In genomic region chrX:88146577-88146976, GRCh38 we compare ENCODE assay signal across 26 cellular contexts.
DNase-seq lines count a peak whose midpoint lies in the region; ATAC-seq, FAIRE-seq and TF ChIP-seq lines count a peak whose summit lies in the region.
"Had no signal": no experiment of that assay in that cellular context is flagged by ENCODE, and none has a peak within 500 bp of the region (broad histone marks: within the 10 kb centered on the region; RNA-seq: fewer than 3 reads in every experiment).

No MANE protein-coding gene starts in this region.

- CTCF ChIA-PET in HepG2 (lab: Yijun Ruan, JAX; ENCODE audit: low intra/inter-chr PET ratio, low total read pairs) = no interaction called here

- H3K4me1 ChIP-seq in HepG2 (ENCODE audit: insufficient read depth, low read length) = no peaks in the 10 kb centered on the region
- no peaks in the 10 kb centered on the region for H3K4me1 ChIP-seq in right lobe of liver
- H3K4me1 ChIP-seq: BE2C, BLaER1 had no signal

- FAIRE-seq in HepG2 (lab: Jason Lieb, UNC) (no peak), colon (lab: Jason Lieb, UNC) (peak; percentile 85)
- FAIRE-seq: GM12878, GM12892, GM18507 had no signal

- ATAC-seq in HepG2 (no peak), right lobe of liver (no peak), HG02973 (IDR thresholded peaks at IDR 0.05; ENCODE audit: unreplicated experiment) (no peak)
- ATAC-seq: GM12878 had no signal

- no TSS peak for BruUV-seq in HepG2 (replicated peaks; lab: Mats Ljungman, UMichigan)

- no peaks in the 10 kb centered on the region for H3K79me2 ChIP-seq in HepG2 (ENCODE audit: insufficient read depth, low read length)

- H3K4me3 ChIP-seq in HepG2 (replicated peaks in 1 of 3; ENCODE audit: insufficient read depth in 1 of 3, low read depth in 2 of 3, low read length in 3 of 3) (no peak overlapping the region), right lobe of liver (no peak overlapping the region)
- H3K4me3 ChIP-seq: BLaER1, GM12878 had no signal

- TF ChIP-seq POLR2A in HepG2 (IDR thresholded peaks at IDR 0.05; ENCODE audit: insufficient read depth in 1 of 2, low read depth in 2 of 2, low read length in 2 of 2) (no peak), right lobe of liver (IDR thresholded peaks at IDR 0.05) (no peak)

- no peak overlapping the region for H3K9ac ChIP-seq in HepG2 (ENCODE audit: insufficient read depth, low read depth, low read length)
- H3K9ac ChIP-seq: BLaER1 had no signal

- no peak for TF ChIP-seq RAD21 in HepG2 (CRISPR knock-in tag; IDR thresholded peaks at IDR 0.05)

- no peaks in the 10 kb centered on the region for H3K9me3 ChIP-seq in HepG2 (ENCODE audit: low read length)
- H3K9me3 ChIP-seq in right lobe of liver = no peaks in the 10 kb centered on the region
- H3K9me3 ChIP-seq: BE2C had no signal

- H3K27me3 ChIP-seq in HepG2 (ENCODE audit: control insufficient read depth in 1 of 2, insufficient read depth in 2 of 2, low read length in 2 of 2) = no peaks in the 10 kb centered on the region
- no peaks in the 10 kb centered on the region for H3K27me3 ChIP-seq in right lobe of liver
- H3K27me3 ChIP-seq: BE2C had no signal

- H3K4me2 ChIP-seq in HepG2 (ENCODE audit: low read depth, low read length) = no peak overlapping the region
- H3K4me2 ChIP-seq: BLaER1 had no signal

- in situ Hi-C loops in HepG2 (cut with HindIII; ENCODE audit: extremely low pct_ligation_motif_present, low pct_unique_long_range_greater_than_20kb) = no loop called here

- DNase-seq in HepG2 (ENCODE audit: low spot score) = no peak
- DNase-seq in right lobe of liver = no peak
- DNase-seq in OCI-M1 (lab: John Stamatoyannopoulos, UW) = peak; percentile 3
- no peak for DNase-seq in SHP77 (lab: John Stamatoyannopoulos, UW)
- DNase-seq in foreskin melanocyte = no peak
- DNase-seq: ACHN; BE2C; C1 segment of cervical spinal cord; CD4-positive, alpha-beta memory T cell; CD4-positive, CD25-positive, alpha-beta regulatory T cell; CD8-positive, alpha-beta memory T cell; COR-L47; DMS 273 treated with DMSO at 0.1 percent for 48 hours; DMS153; DMS53; DMS79; DND-41; EL; GDM1 had no signal

- TF ChIP-seq CTCF in HepG2 (CRISPR knock-in tag; IDR thresholded peaks at IDR 0.05) = no peak
- no peak for TF ChIP-seq CTCF in right lobe of liver (IDR thresholded peaks at IDR 0.05)

- TF ChIP-seq EP300 in HepG2 (IDR thresholded peaks at IDR 0.05; ENCODE audit: low read depth in 2 of 2, low read length in 2 of 2) (no peak), HepG2 (CRISPR knock-in tag; IDR thresholded peaks at IDR 0.05; ENCODE audit: borderline replicate concordance) (no peak)

- intact Hi-C loops in HepG2 (cut with micrococcal nuclease; ENCODE audit: unreplicated experiment) = no loop called here
- intact Hi-C loops in right lobe of liver (cut with DNase I) = no loop called here

- H3K36me3 ChIP-seq in HepG2 (replicated peaks in 1 of 2; ENCODE audit: control insufficient read depth in 1 of 2, insufficient read depth in 2 of 2, low read length in 2 of 2) (no peaks in the 10 kb centered on the region), right lobe of liver (no peaks in the 10 kb centered on the region)
- H3K36me3 ChIP-seq: BE2C, BLaER1 had no signal

- POLR2A ChIA-PET in HepG2 (lab: Yijun Ruan, JAX) = no interaction called here

- WGBS in HepG2 (ENCODE audit: low lambda C conversion rate) = 4% methylated on average over 1 of the region's 1 CpG
- 85% methylated on average over 1 of the region's 1 CpG for WGBS in right lobe of liver (ENCODE audit: insufficient coverage, low coverage, low lambda C conversion rate, missing lambda C conversion rate)

- no peak overlapping the region for H3K27ac ChIP-seq in HepG2 (ENCODE audit: extremely low read length, insufficient read depth, low read length)
- H3K27ac ChIP-seq in right lobe of liver = no peak overlapping the region
- H3K27ac ChIP-seq: 22Rv1, BLaER1 had no signal

- no peaks in the 10 kb centered on the region for H4K20me1 ChIP-seq in HepG2 (ENCODE audit: insufficient read depth, low read length)
- H4K20me1 ChIP-seq: BLaER1 had no signal

- H2AFZ ChIP-seq in HepG2 (ENCODE audit: low read length) = no peak overlapping the region

TF ChIP-seq in HepG2, 621 proteins besides CTCF, POLR2A, EP300 and RAD21 (continues in another document):
- TF ChIP-seq MTA3 (CRISPR knock-in tag; IDR thresholded peaks at IDR 0.05) (no peak), NFE2L2 (IDR thresholded peaks at IDR 0.05; ENCODE audit: low read length) (peak; percentile 77), GFI1 (CRISPR knock-in tag; IDR thresholded peaks at IDR 0.05; ENCODE audit: borderline replicate concordance) (no peak), IRF2 (CRISPR knock-in tag; IDR thresholded peaks at IDR 0.05) (no peak), ZNF879 (CRISPR knock-in tag; IDR thresholded peaks at IDR 0.05) (no peak), BRD4 (CRISPR knock-in tag; IDR thresholded peaks at IDR 0.05) (no peak), MAFK (conservative IDR thresholded peaks at IDR 0.05 in 1 of 2, IDR thresholded peaks at IDR 0.05 in 1 of 2; ENCODE audit: low read length in 2 of 2) (peak; percentile 34 to 84; a peak in 3 of 4 replicates), SOX6 (IDR thresholded peaks at IDR 0.05) (no peak), SOX6 (CRISPR knock-in tag; IDR thresholded peaks at IDR 0.05) (no peak), MAFF (IDR thresholded peaks at IDR 0.05; ENCODE audit: low read depth, low read length) (peak; percentile 80)
- TF ChIP-seq, protein P1, sequence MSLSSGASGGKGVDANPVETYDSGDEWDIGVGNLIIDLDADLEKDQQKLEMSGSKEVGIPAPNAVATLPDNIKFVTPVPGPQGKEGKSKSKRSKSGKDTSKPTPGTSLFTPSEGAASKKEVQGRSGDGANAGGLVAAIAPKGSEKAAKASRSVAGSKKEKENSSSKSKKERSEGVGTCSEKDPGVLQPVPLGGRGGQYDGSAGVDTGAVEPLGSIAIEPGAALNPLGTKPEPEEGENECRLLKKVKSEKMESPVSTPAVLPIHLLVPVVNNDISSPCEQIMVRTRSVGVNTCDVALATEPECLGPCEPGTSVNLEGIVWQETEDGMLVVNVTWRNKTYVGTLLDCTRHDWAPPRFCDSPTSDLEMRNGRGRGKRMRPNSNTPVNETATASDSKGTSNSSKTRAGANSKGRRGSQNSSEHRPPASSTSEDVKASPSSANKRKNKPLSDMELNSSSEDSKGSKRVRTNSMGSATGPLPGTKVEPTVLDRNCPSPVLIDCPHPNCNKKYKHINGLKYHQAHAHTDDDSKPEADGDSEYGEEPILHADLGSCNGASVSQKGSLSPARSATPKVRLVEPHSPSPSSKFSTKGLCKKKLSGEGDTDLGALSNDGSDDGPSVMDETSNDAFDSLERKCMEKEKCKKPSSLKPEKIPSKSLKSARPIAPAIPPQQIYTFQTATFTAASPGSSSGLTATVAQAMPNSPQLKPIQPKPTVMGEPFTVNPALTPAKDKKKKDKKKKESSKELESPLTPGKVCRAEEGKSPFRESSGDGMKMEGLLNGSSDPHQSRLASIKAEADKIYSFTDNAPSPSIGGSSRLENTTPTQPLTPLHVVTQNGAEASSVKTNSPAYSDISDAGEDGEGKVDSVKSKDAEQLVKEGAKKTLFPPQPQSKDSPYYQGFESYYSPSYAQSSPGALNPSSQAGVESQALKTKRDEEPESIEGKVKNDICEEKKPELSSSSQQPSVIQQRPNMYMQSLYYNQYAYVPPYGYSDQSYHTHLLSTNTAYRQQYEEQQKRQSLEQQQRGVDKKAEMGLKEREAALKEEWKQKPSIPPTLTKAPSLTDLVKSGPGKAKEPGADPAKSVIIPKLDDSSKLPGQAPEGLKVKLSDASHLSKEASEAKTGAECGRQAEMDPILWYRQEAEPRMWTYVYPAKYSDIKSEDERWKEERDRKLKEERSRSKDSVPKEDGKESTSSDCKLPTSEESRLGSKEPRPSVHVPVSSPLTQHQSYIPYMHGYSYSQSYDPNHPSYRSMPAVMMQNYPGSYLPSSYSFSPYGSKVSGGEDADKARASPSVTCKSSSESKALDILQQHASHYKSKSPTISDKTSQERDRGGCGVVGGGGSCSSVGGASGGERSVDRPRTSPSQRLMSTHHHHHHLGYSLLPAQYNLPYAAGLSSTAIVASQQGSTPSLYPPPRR (CRISPR knock-in tag; IDR thresholded peaks at IDR 0.05; ENCODE audit: borderline replicate concordance) = no peak
- TF ChIP-seq, protein P2, sequence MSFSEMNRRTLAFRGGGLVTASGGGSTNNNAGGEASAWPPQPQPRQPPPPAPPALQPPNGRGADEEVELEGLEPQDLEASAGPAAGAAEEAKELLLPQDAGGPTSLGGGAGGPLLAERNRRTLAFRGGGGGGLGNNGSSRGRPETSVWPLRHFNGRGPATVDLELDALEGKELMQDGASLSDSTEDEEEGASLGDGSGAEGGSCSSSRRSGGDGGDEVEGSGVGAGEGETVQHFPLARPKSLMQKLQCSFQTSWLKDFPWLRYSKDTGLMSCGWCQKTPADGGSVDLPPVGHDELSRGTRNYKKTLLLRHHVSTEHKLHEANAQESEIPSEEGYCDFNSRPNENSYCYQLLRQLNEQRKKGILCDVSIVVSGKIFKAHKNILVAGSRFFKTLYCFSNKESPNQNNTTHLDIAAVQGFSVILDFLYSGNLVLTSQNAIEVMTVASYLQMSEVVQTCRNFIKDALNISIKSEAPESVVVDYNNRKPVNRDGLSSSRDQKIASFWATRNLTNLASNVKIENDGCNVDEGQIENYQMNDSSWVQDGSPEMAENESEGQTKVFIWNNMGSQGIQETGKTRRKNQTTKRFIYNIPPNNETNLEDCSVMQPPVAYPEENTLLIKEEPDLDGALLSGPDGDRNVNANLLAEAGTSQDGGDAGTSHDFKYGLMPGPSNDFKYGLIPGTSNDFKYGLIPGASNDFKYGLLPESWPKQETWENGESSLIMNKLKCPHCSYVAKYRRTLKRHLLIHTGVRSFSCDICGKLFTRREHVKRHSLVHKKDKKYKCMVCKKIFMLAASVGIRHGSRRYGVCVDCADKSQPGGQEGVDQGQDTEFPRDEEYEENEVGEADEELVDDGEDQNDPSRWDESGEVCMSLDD (CRISPR knock-in tag; IDR thresholded peaks at IDR 0.05; ENCODE audit: borderline replicate concordance) = no peak
